ENCODE assay signal across 20 cellular contexts in the genomic region with DNA sequence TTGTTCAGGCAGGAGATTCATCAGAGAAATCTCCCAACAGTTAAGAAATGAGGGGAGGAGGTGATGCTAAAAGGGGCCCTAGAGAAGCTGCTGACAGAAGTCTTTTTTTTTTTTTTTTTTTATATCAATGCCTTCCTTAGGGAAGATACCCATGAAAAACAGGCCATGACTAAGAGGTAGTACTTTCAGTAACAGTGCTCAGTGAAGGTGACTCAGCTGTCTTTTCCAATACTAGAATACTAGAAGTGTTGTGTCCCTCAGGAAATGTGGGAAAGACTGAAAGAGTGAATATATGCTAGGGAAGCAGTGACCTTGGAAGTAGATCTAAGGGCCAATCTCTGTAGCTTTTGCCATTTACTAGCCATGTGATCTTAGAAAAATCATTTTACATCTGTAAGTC. TPM values are rescaled to one million over a fixed set of nuclear protein-coding genes. Genes with fewer than 3 reads are reported as not detected.
DNase-seq lines count a peak whose midpoint lies in the region; ATAC-seq and TF ChIP-seq lines count a peak whose summit lies in the region.
"Had no signal": no experiment of that assay in that cellular context is flagged by ENCODE, and none has a peak within 500 bp of the region (broad histone marks: within the 10 kb centered on the region; RNA-seq: fewer than 3 reads in every experiment).

No MANE protein-coding gene starts in this region.

- H3K27ac Mint-ChIP-seq in activated naive CD4-positive, alpha-beta T cell treated with anti-CD3 and anti-CD28 coated beads for 36 hours, result no peak overlapping the region
- H3K27ac Mint-ChIP-seq: activated CD8-positive, alpha-beta memory T cell treated with anti-CD3 and anti-CD28 coated beads, Interleukin-2, amount 10 ng/mL, durations not matched to agents 7 days and 5 days; B cell; mesothelial cell of epicardium had no signal

- in situ Hi-C loops in brain microvascular endothelial cell (cut with HindIII; ENCODE audit: low pct_ligation_motif_present, low sequenced_read_pairs), result no loop called here

- ATAC-seq in HG03025 (IDR thresholded peaks at IDR 0.05; ENCODE audit: low FRiP score, unreplicated experiment), result no peak
- ATAC-seq: activated CD8-positive, alpha-beta memory T cell treated with anti-CD3 and anti-CD28 coated beads, Interleukin-2, amount 10 ng/mL, durations not matched to agents 7 days and 5 days had no signal

- no peaks in the 10 kb centered on the region for H3K36me3 ChIP-seq in brain microvascular endothelial cell (replicated peaks)

- CTCF ChIA-PET in activated naive CD4-positive, alpha-beta T cell treated with anti-CD3 and anti-CD28 coated beads for 36 hours (lab: Charles Lee), result interaction anchor here (0.6 kb wide), 3 partner anchors 11 to 550 kb away, joined by 3 to 4 read pairs (median 4); no protein-coding TSS in a partner anchor
- CTCF ChIA-PET in HEK293T (lab: Yijun Ruan, JAX), result no interaction called here

- H3K4me3 ChIP-seq in AG09309 (ENCODE audit: control insufficient read depth, low read depth, low read length) (no peak overlapping the region), brain microvascular endothelial cell (ENCODE audit: low read depth, low read length) (no peak overlapping the region)

- no peaks in the 10 kb centered on the region for H3K27me3 Mint-ChIP-seq in activated naive CD4-positive, alpha-beta T cell treated with anti-CD3 and anti-CD28 coated beads for 36 hours (ENCODE audit: low read depth)
- H3K27me3 Mint-ChIP-seq: activated CD8-positive, alpha-beta memory T cell treated with anti-CD3 and anti-CD28 coated beads, Interleukin-2, amount 10 ng/mL, durations not matched to agents 7 days and 5 days; B cell; IgD-negative memory B cell had no signal

- intact Hi-C loops in activated naive CD4-positive, alpha-beta T cell treated with anti-CD3 and anti-CD28 coated beads for 36 hours (cut with micrococcal nuclease), result no loop called here

- no peak for TF ChIP-seq CTCF in AG09309 (IDR thresholded peaks at IDR 0.05; ENCODE audit: control insufficient read depth, insufficient read depth, low read depth, low read length, missing control alignments)
- TF ChIP-seq CTCF in brain microvascular endothelial cell (IDR thresholded peaks at IDR 0.05; ENCODE audit: low read depth, low read length, missing control alignments), result no peak

- H3K4me1 Mint-ChIP-seq in activated naive CD4-positive, alpha-beta T cell treated with anti-CD3 and anti-CD28 coated beads for 36 hours (ENCODE audit: low read depth), result peaks cover 3% of the 10 kb centered on the region
- H3K4me1 Mint-ChIP-seq: activated CD8-positive, alpha-beta memory T cell treated with anti-CD3 and anti-CD28 coated beads, Interleukin-2, amount 10 ng/mL, durations not matched to agents 7 days and 5 days; B cell; mesothelial cell of epicardium had no signal

- peak; percentile 23 for DNase-seq in AG09309 (ENCODE audit: low read depth)
- DNase-seq in HT1080 (ENCODE audit: low read depth), result peak; percentile 91
- DNase-seq in brain microvascular endothelial cell, result peak; percentile 31
- DNase-seq in iris pigment epithelial cell (ENCODE audit: low read depth), result peak; percentile 68
- DNase-seq in activated naive CD4-positive, alpha-beta T cell treated with anti-CD3 and anti-CD28 coated beads for 36 hours, result no peak
- no peak for DNase-seq in activated CD4-positive, alpha-beta T cell treated with anti-CD3 and anti-CD28 coated beads, Interleukin-2, amount 50 U/mL, for 1 hour
- DNase-seq in HEK293T (ENCODE audit: extremely low spot score), result no peak
- DNase-seq: activated CD8-positive, alpha-beta memory T cell treated with anti-CD3 and anti-CD28 coated beads, Interleukin-2, amount 10 ng/mL, durations not matched to agents 7 days and 5 days; activated naive CD4-positive, alpha-beta T cell treated with anti-CD3 and anti-CD28 coated beads, Interleukin-2, amount 50 U/mL, for 16 hours; DMS79 treated with DMSO at 0.1 percent for 48 hours; NCI-H1417 treated with DMSO at 0.1 percent for 48 hours; NCI-H510A; nucleus accumbens; small intestine; substantia nigra; WERI-Rb-1 had no signal

- no peak overlapping the region for H3K4me3 Mint-ChIP-seq in activated naive CD4-positive, alpha-beta T cell treated with anti-CD3 and anti-CD28 coated beads for 36 hours
- H3K4me3 Mint-ChIP-seq: activated CD8-positive, alpha-beta memory T cell treated with anti-CD3 and anti-CD28 coated beads, Interleukin-2, amount 10 ng/mL, durations not matched to agents 7 days and 5 days; B cell; IgD-negative memory B cell; mesothelial cell of epicardium had no signal

- POLR2A ChIA-PET in HEK293T (lab: Yijun Ruan, JAX), result no interaction called here

- peak overlapping the region; percentile 23 for H3K27ac ChIP-seq in brain microvascular endothelial cell
- H3K27ac ChIP-seq: WERI-Rb-1 had no signal

- H3K27me3 ChIP-seq in brain microvascular endothelial cell (replicated peaks), result no peaks in the 10 kb centered on the region

- peaks cover 5% of the 10 kb centered on the region for H3K9me3 Mint-ChIP-seq in activated naive CD4-positive, alpha-beta T cell treated with anti-CD3 and anti-CD28 coated beads for 36 hours
- H3K9me3 Mint-ChIP-seq: IgD-negative memory B cell had no signal

- peaks cover 17% of the 10 kb centered on the region for H3K36me3 Mint-ChIP-seq in activated naive CD4-positive, alpha-beta T cell treated with anti-CD3 and anti-CD28 coated beads for 36 hours (ENCODE audit: low read depth)

TF ChIP-seq in HEK293T, 16 proteins besides CTCF, POLR2A, EP300 and RAD21:
- TF ChIP-seq FOXK2 (IDR thresholded peaks at IDR 0.05) (no peak), FOXA1 (IDR thresholded peaks at IDR 0.05) (no peak), CTBP1 (IDR thresholded peaks at IDR 0.05; ENCODE audit: borderline replicate concordance) (no peak), LEF1 (IDR thresholded peaks at IDR 0.05; ENCODE audit: borderline replicate concordance) (no peak), L3MBTL2 (conservative IDR thresholded peaks at IDR 0.05) (no peak), NFRKB (IDR thresholded peaks at IDR 0.05) (no peak), BHLHE40 (IDR thresholded peaks at IDR 0.05; ENCODE audit: borderline replicate concordance) (no peak), SUZ12 (IDR thresholded peaks at IDR 0.05) (no peak), HDGF (IDR thresholded peaks at IDR 0.05; ENCODE audit: borderline replicate concordance) (no peak), ARNT (IDR thresholded peaks at IDR 0.05) (no peak), FOXM1 (IDR thresholded peaks at IDR 0.05; ENCODE audit: borderline replicate concordance) (no peak), SP1 (IDR thresholded peaks at IDR 0.05) (no peak), TARDBP (IDR thresholded peaks at IDR 0.05) (no peak), ELF4 (IDR thresholded peaks at IDR 0.05) (no peak), ZNF384 (IDR thresholded peaks at IDR 0.05) (no peak)
- TF ChIP-seq, protein P1, sequence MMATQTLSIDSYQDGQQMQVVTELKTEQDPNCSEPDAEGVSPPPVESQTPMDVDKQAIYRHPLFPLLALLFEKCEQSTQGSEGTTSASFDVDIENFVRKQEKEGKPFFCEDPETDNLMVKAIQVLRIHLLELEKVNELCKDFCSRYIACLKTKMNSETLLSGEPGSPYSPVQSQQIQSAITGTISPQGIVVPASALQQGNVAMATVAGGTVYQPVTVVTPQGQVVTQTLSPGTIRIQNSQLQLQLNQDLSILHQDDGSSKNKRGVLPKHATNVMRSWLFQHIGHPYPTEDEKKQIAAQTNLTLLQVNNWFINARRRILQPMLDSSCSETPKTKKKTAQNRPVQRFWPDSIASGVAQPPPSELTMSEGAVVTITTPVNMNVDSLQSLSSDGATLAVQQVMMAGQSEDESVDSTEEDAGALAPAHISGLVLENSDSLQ (IDR thresholded peaks at IDR 0.05), result no peak

RNA-seq across cellular contexts. Expression of gene SLFNL1, which starts 52.4 kb away (rescaled TPM):
- total RNA-seq in HT1080 (2014; rRNA removed; shearing (Covaris generic)), result 0.17 TPM in 1 of 2 replicates, not detected in the other
- polyA plus RNA-seq in HT1080 (2015; cell fraction: cytosol; rRNA removed), result not detected in 2 replicates
- 0.02 and 0.42 TPM in 2 replicates for polyA plus RNA-seq in HT1080 (2015; cell fraction: nucleus; rRNA removed)
- under 1 TPM; 0.10 to 0.12 TPM for total RNA-seq in activated naive CD4-positive, alpha-beta T cell treated with anti-CD3 and anti-CD28 coated beads for 36 hours

Comparison
In these comparisons a context has a peak if more than half of its experiments do, and no peak if none do; other contexts are left out.
1. DNase-seq: peak in AG09309 (single experiment), HT1080 (single experiment), brain microvascular endothelial cell (single experiment) and iris pigment epithelial cell (single experiment); none in activated naive CD4-positive, alpha-beta T cell treated with anti-CD3 and anti-CD28 coated beads for 36 hours (single experiment), activated CD4-positive, alpha-beta T cell treated with anti-CD3 and anti-CD28 coated beads, Interleukin-2, amount 50 U/mL, for 1 hour (single experiment) and HEK293T (single experiment).